In the genomic region with DNA sequence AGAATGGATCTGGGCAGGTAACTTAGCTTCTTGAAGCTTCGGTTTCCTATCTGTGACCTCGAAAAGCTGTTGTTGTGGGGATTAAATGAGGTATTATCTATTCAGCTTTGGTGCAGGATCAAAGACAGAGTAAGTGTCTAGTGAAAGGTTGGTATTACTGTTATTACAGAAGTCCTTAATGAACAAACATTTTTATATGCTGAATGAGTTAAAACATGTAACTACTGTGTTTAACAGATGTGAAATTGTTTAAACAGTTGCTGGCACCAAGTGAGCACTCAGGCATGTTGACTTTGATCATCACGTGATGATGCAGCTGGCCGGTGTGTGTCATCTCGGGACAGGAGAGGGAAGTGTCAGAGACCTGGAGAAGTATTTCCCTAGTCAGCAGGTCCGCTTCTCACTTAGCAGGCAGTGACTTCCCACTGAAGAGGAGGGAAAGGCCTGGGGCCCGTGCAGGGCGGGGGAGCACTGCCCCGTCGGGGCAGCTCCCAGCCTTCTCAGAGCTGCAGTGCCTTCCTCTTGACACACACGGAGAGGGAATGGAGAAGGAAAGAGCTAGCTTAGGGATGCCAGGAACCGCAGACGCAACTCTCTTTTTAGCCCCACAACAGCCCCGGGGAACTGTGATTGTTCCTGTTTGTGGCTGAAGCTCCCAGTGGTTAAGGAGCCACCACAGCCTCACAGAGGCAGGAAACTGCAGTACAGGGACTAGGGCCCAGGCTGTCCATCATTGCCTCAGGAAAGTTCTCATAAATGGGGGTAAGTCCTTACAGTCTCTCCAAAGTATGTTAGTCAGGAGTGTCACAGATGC, we compare ENCODE assay signal across 9 cellular contexts. TPM values are rescaled to one million over a fixed set of nuclear protein-coding genes. Genes with fewer than 3 reads are reported as not detected.
A peak's percentile ranks its signal among the peaks of the same experiment; 100 is the strongest.
DNase-seq lines count a peak whose midpoint lies in the region; ATAC-seq, FAIRE-seq and TF ChIP-seq lines count a peak whose summit lies in the region.
"Had no signal": no experiment of that assay in that cellular context is flagged by ENCODE, and none has a peak within 500 bp of the region (broad histone marks: within the 10 kb centered on the region; RNA-seq: fewer than 3 reads in every experiment).

No MANE protein-coding gene starts in this region.

- ATAC-seq in GM12878 (peak; percentile 69), lower lobe of right lung (peak; percentile 88 to 93), HG02970 (IDR thresholded peaks at IDR 0.05; ENCODE audit: low FRiP score, unreplicated experiment) (no peak), GM19324 (IDR thresholded peaks at IDR 0.05; ENCODE audit: low FRiP score, unreplicated experiment) (no peak), HG03520 (IDR thresholded peaks at IDR 0.05; ENCODE audit: unreplicated experiment) (no peak)

- POLR2A ChIA-PET in GM12878 (lab: Charles Lee) = no interaction called here

- H3K36me3 ChIP-seq in GM12878 (ENCODE audit: control insufficient read depth in 2 of 2, insufficient read depth in 2 of 2, low read length in 1 of 2) (no peaks in the 10 kb centered on the region), lower lobe of right lung (peaks cover 47% of the 10 kb centered on the region)

- BruUV-seq in GM12878 (replicated peaks; lab: Mats Ljungman, UMichigan) = no TSS peak

- H3K79me2 ChIP-seq in GM12878 (ENCODE audit: control insufficient read depth, insufficient read depth, low read length) = no peaks in the 10 kb centered on the region

- H3K27me3 ChIP-seq in GM12878 (replicated peaks in 1 of 2; ENCODE audit: control insufficient read depth in 2 of 2, insufficient read depth in 2 of 2, low read length in 1 of 2) (no peaks in the 10 kb centered on the region), lower lobe of right lung (ENCODE audit: low read depth) (no peaks in the 10 kb centered on the region)

- peak; percentile 27 for FAIRE-seq in GM12878 (lab: Jason Lieb, UNC)
- FAIRE-seq: frontal cortex had no signal

- SMC1A ChIA-PET in GM12878 (lab: Charles Lee; ENCODE audit: uncharacterized antibody, unreplicated experiment) = interaction anchor here (0.6 to 1.2 kb wide), 4 partner anchors 20 to 1319 kb away, joined by 3 to 5 read pairs (median 3); no protein-coding TSS in a partner anchor

- H4K20me1 ChIP-seq in GM12878 (ENCODE audit: control insufficient read depth, insufficient read depth) = no peaks in the 10 kb centered on the region

- no peak for TF ChIP-seq EP300 in GM12878 (IDR thresholded peaks at IDR 0.05; ENCODE audit: borderline replicate concordance in 1 of 2, control insufficient read depth in 1 of 2, low read depth in 2 of 2, low read length in 2 of 2)

- H3K9me3 ChIP-seq in GM12878 (replicated peaks; ENCODE audit: control insufficient read depth, insufficient read depth, low read length) = no peaks in the 10 kb centered on the region
- H3K9me3 ChIP-seq in lower lobe of right lung = no peaks in the 10 kb centered on the region

- in situ Hi-C loops in GM12878 (cut with MboI) = no loop called here

- no peak overlapping the region for H3K9ac ChIP-seq in GM12878 (ENCODE audit: control insufficient read depth, insufficient read depth, low read length)

- CTCF ChIA-PET in GM12878 (lab: Yijun Ruan, JAX) = interaction anchor here (0.6 to 1.7 kb wide), 6 partner anchors 8 to 112 kb away, joined by 3 to 5 read pairs (median 4); partner anchors contain the start of gene TUBB2A

- TF ChIP-seq CTCF in GM12878 (IDR thresholded peaks at IDR 0.05 in 2 of 3, conservative IDR thresholded peaks at IDR 0.05 in 1 of 3; ENCODE audit: control insufficient read depth in 2 of 3, extremely low read depth in 1 of 3, insufficient read depth in 1 of 3, low read depth in 3 of 3, low read length in 3 of 3) = no peak
- no peak for TF ChIP-seq CTCF in lower lobe of right lung (IDR thresholded peaks at IDR 0.05)

- H2AFZ ChIP-seq in GM12878 (ENCODE audit: control insufficient read depth, low read depth, low read length) = peak overlapping the region; percentile 46

- TF ChIP-seq RAD21 in GM12878 (IDR thresholded peaks at IDR 0.05; ENCODE audit: insufficient read depth, low read depth, low read length) = no peak

- DNase-seq in GF-D8 (lab: John Stamatoyannopoulos, UW) (peak; percentile 53), NCI-H146 (lab: John Stamatoyannopoulos, UW) (peak; percentile 92), GM12878 (ENCODE audit: low read depth, low spot score) (no peak), lower lobe of right lung (peak; percentile 61), activated gamma-delta T cell (lab: John Stamatoyannopoulos, UW) (no peak)

- intact Hi-C loops in GM12878 (cut with micrococcal nuclease; ENCODE audit: unreplicated experiment) = no loop called here
- intact Hi-C loops in lower lobe of right lung (cut with DNase I) = no loop called here

- RAD21 ChIA-PET in GM12878 (lab: Charles Lee; ENCODE audit: unreplicated experiment) = interaction anchor here (1.0 kb wide), 1 partner anchor 112 kb away, joined by 3 read pairs; no protein-coding TSS in a partner anchor

- H3K4me2 ChIP-seq in GM12878 (ENCODE audit: control insufficient read depth, insufficient read depth) = peak overlapping the region; percentile 26

- H3K27ac ChIP-seq in GM12878 (ENCODE audit: control insufficient read depth, insufficient read depth) = no peak overlapping the region
- peak overlapping the region; percentile 1 for H3K27ac ChIP-seq in lower lobe of right lung

- no peak overlapping the region for H3K4me3 ChIP-seq in GM12878
- H3K4me3 ChIP-seq in lower lobe of right lung = no peak overlapping the region

- no peak for TF ChIP-seq POLR2A in GM12878 (IDR thresholded peaks at IDR 0.05; ENCODE audit: low read depth, low read length)

- H3K4me1 ChIP-seq in GM12878 (ENCODE audit: control insufficient read depth, insufficient read depth, low read length) (peaks cover 7% of the 10 kb centered on the region), lower lobe of right lung (peaks cover 16% of the 10 kb centered on the region)

- 56% methylated on average over 14 of the region's 14 CpGs for whole genome bisulfite sequencing in GM12878 (ENCODE audit: insufficient coverage, insufficient replicate concordance, low lambda C conversion rate, missing lambda C conversion rate)

TF ChIP-seq in GM12878, 131 proteins besides CTCF, POLR2A, EP300 and RAD21 (continues in another document):
- no peak for TF ChIP-seq SMC3 (IDR thresholded peaks at IDR 0.05; ENCODE audit: borderline replicate concordance, low read length)
- 0 out of 4 replicates have a peak, but pooled peaks of 1 of the 2 experiments have one; percentile 12 for TF ChIP-seq IKZF2 (IDR thresholded peaks at IDR 0.05)
- no peak for TF ChIP-seq ATF7 (IDR thresholded peaks at IDR 0.05; ENCODE audit: low read depth)
- TF ChIP-seq IKZF1 (conservative IDR thresholded peaks at IDR 0.05) = peak; percentile 37; the same call in 1 of the 2 replicates
- no peak for TF ChIP-seq SPI1 (IDR thresholded peaks at IDR 0.05; ENCODE audit: borderline replicate concordance, insufficient read depth, low read depth, low read length)
- TF ChIP-seq SUPT20H (IDR thresholded peaks at IDR 0.05; ENCODE audit: borderline replicate concordance, control insufficient read depth, low read depth, low read length) = no peak
- peak; percentile 26; the same call in 1 of the 2 replicates for TF ChIP-seq FOXK2 (IDR thresholded peaks at IDR 0.05)
- TF ChIP-seq RAD51 (IDR thresholded peaks at IDR 0.05) = peak; percentile 70; the same call in 1 of the 2 replicates
- 0 out of 2 replicates have a peak, but pooled peaks have one; percentile 33 for TF ChIP-seq RUNX3 (IDR thresholded peaks at IDR 0.05; ENCODE audit: low read length)
- no peak for TF ChIP-seq ASH2L (IDR thresholded peaks at IDR 0.05; ENCODE audit: borderline replicate concordance, low read depth)

RNA-seq across cellular contexts. Expression of gene TUBB2A, which starts 18.0 kb away (rescaled TPM):
- 2.4 and 3.7 TPM in 2 replicates for total RNA-seq in GM12878 (2013; cell fraction: nucleolus; rRNA removed)
- total RNA-seq in GM12878 (2014; rRNA removed) (47.0 and 49.5 TPM in 2 replicates), GM12878 (2014; rRNA removed; fragmentation: Illumina TruSeq; extraction: Trizol) (17.8 and 22.7 TPM in 2 replicates), GM12878 (2021) (46.6 and 47.6 TPM in 2 replicates), lower lobe of right lung (18.3 TPM)
- 6.1 TPM for polyA plus RNA-seq in GM12878 (2011; ENCODE audit: low read depth)
- polyA plus RNA-seq in GM12878 (2011; rRNA removed) (2.3 and 4.9 TPM in 2 replicates), GM12878 (2014; fragmentation: Illumina TruSeq; extraction: Trizol) (9.6 and 23.1 TPM in 2 replicates), GM12878 (2014; fragmentation: Nextera tagmentation; extraction: Ambion mirVana) (1 to 10 TPM; 2.2 to 6.0 TPM), GM12878 (2014; rRNA removed) (46.1 and 49.3 TPM in 2 replicates), GM12878 (2016; fragmentation: Nextera tagmentation; extraction: Ambion mirVana) (10 to 100 TPM; 39.5 to 44.0 TPM)
- 4.5 and 6.8 TPM in 2 replicates for polyA plus RNA-seq in GM12878 (2011; cell fraction: cytosol; rRNA removed)
- polyA plus RNA-seq in GM12878 (2011; cell fraction: nucleus; rRNA removed) = 4.8 and 7.0 TPM in 2 replicates
- 11.6 and 23.7 TPM in 2 replicates for polyA plus RNA-seq in GM12878 (2012)
- polyA minus RNA-seq in GM12878 (2011; rRNA and poly(A)+ RNA removed) = 3.7 and 4.4 TPM in 2 replicates
- 3.1 and 4.2 TPM in 2 replicates for polyA minus RNA-seq in GM12878 (2011; cell fraction: cytosol; rRNA and poly(A)+ RNA removed)
- polyA minus RNA-seq in GM12878 (2011; cell fraction: nucleus; rRNA and poly(A)+ RNA removed) = 1.5 and 3.1 TPM in 2 replicates

RNA-seq across cellular contexts. Expression of gene BPHL, which starts 20.8 kb away (rescaled TPM):
- total RNA-seq in GM12878 (2013; cell fraction: nucleolus; rRNA removed) = 14.4 and 17.9 TPM in 2 replicates
- total RNA-seq in GM12878 (2014; rRNA removed) = 11.3 and 12.2 TPM in 2 replicates
- 10.9 and 12.9 TPM in 2 replicates for total RNA-seq in GM12878 (2014; rRNA removed; fragmentation: Illumina TruSeq; extraction: Trizol)
- 12.9 and 13.7 TPM in 2 replicates for total RNA-seq in GM12878 (2021)
- polyA plus RNA-seq in GM12878 (2011; ENCODE audit: low read depth) = 5.0 TPM
- 11.2 and 11.8 TPM in 2 replicates for polyA plus RNA-seq in GM12878 (2011; rRNA removed)
- polyA plus RNA-seq in GM12878 (2011; cell fraction: cytosol; rRNA removed) = 7.2 and 7.5 TPM in 2 replicates
- polyA plus RNA-seq in GM12878 (2011; cell fraction: nucleus; rRNA removed) = 7.8 and 9.1 TPM in 2 replicates
- polyA plus RNA-seq in GM12878 (2012) = 4.2 and 6.4 TPM in 2 replicates
- 10.8 and 11.7 TPM in 2 replicates for polyA plus RNA-seq in GM12878 (2014; fragmentation: Illumina TruSeq; extraction: Trizol)
- 10 to 100 TPM in 1 of 2 experiments, 1 to 10 TPM in 1; 8.0 to 12.9 TPM for polyA plus RNA-seq in GM12878 (2014; fragmentation: Nextera tagmentation; extraction: Ambion mirVana)
- 13.3 and 13.8 TPM in 2 replicates for polyA plus RNA-seq in GM12878 (2014; rRNA removed)
- polyA plus RNA-seq in GM12878 (2016; fragmentation: Nextera tagmentation; extraction: Ambion mirVana) = 10 to 100 TPM; 15.9 to 17.8 TPM
- 4.5 and 5.3 TPM in 2 replicates for polyA minus RNA-seq in GM12878 (2011; rRNA and poly(A)+ RNA removed)
- 2.0 and 2.9 TPM in 2 replicates for polyA minus RNA-seq in GM12878 (2011; cell fraction: cytosol; rRNA and poly(A)+ RNA removed)
- polyA minus RNA-seq in GM12878 (2011; cell fraction: nucleus; rRNA and poly(A)+ RNA removed) = 3.0 and 5.0 TPM in 2 replicates
- 12.7 TPM for total RNA-seq in lower lobe of right lung

Comparison
In these comparisons a context has a peak if more than half of its experiments do, and no peak if none do; other contexts are left out.
1. DNase-seq: peak in GF-D8 (single experiment), NCI-H146 (single experiment) and lower lobe of right lung (single experiment); none in GM12878 (single experiment) and activated gamma-delta T cell (single experiment).
2. ATAC-seq: peak in GM12878 (single experiment) and lower lobe of right lung (2 of 2); none in HG02970 (single experiment), GM19324 (single experiment) and HG03520 (single experiment).